ENCODE assay signal across 35 cellular contexts in the genomic region with DNA sequence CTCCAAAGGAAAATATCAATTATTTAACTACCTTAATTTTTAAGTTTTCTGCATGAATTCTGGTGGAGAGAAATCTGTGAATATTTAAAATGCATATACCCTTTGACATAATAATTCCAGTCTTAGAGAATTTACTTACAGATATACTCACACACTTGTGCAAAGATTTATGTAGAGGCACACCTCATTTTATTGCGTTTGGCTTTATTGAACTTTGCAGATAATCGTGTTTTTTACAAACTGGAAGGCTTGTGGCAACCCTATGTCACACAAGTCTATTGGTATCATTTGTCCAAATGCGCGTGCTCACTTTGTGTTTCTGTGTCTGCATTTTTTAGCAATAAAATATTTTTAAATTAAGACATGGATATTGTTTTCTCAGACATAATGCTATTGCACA.
"Had no signal": no experiment of that assay in that cellular context is flagged by ENCODE, and none has a peak within 500 bp of the region (broad histone marks: within the 10 kb centered on the region; RNA-seq: fewer than 3 reads in every experiment).

No MANE protein-coding gene starts in this region.

- H3K27me3 ChIP-seq: MG63 had no signal

- H3K27ac ChIP-seq: KMS-11 had no signal

- H3K4me2 ChIP-seq: KMS-11 had no signal

- H3K4me3 ChIP-seq: MG63 had no signal

- DNase-seq: Karpas-422, Kasumi-1, MG63, MM.1S, MV-4-11, NCI-H1048, NCI-H1092, NCI-H1092 treated with DMSO at 0.1 percent for 48 hours, NCI-H1105, NCI-H1105 treated with DMSO at 0.1 percent for 48 hours, NCI-H1417, NCI-H1417 treated with DMSO at 0.1 percent for 48 hours, NCI-H1436, NCI-H1436 treated with DMSO at 0.1 percent for 48 hours, NCI-H146, NCI-H1694, NCI-H1694 treated with DMSO at 0.1 percent for 48 hours, NCI-H187, NCI-H187 treated with DMSO at 0.1 percent for 48 hours, NCI-H1930, NCI-H2029, NCI-H2029 treated with DMSO at 0.1 percent for 48 hours, NCI-H2081, NCI-H2081 treated with DMSO at 0.1 percent for 48 hours, NCI-H2107, NCI-H2171, NCI-H2171 treated with DMSO at 0.1 percent for 48 hours, NCI-H2227 treated with DMSO at 0.1 percent for 48 hours, NCI-H226, NCI-H345, NCI-H446, NCI-H446 treated with DMSO at 0.1 percent for 48 hours, NCI-H510A, NCI-H510A treated with DMSO at 0.1 percent for 48 hours had no signal

- H3K9ac ChIP-seq: KMS-11 had no signal

- H3K9me3 ChIP-seq: MG63 had no signal
